ENCODE assay signal across 22 cellular contexts in the genomic region with DNA sequence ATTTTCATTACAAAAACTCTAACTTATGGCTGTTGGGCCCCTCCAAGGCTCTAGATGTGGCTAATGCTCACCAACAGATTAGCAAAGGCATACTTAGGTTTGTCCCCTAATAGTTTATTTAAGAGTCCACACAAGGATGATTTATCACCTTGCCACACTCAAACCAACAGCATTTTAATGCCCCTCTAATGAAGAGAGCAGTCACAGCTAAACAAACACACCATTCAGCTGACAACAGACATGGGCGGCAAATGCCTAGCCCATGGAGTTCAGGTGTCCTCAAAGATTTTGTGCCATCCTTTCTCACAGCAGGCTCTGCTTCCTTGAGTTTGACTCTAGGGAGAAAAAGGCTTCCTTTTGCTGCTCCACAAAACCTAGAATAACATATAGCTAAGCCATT.
"Had no signal": no experiment of that assay in that cellular context is flagged by ENCODE, and none has a peak within 500 bp of the region (broad histone marks: within the 10 kb centered on the region; RNA-seq: fewer than 3 reads in every experiment).

No MANE protein-coding gene starts in this region.

- H3K9me3 ChIP-seq: colonic mucosa, psoas muscle, right lobe of liver, spleen, testis, tibial nerve had no signal

- H2AFZ ChIP-seq: hepatocyte had no signal

- H3K27me3 ChIP-seq: colonic mucosa, foreskin keratinocyte, hepatocyte, right lobe of liver, spleen, testis had no signal

- H3K4me1 ChIP-seq: colonic mucosa, foreskin keratinocyte, psoas muscle, right lobe of liver, spleen, testis, tibial nerve had no signal

- H3K27ac ChIP-seq: colonic mucosa, foreskin keratinocyte, hepatocyte, psoas muscle, right lobe of liver, spleen, testis, tibial nerve had no signal

- H3K4me3 ChIP-seq: colonic mucosa, hepatocyte, lung, psoas muscle, right lobe of liver, spleen, testis, tibial nerve had no signal

- H3K4me2 ChIP-seq: hepatocyte had no signal

- ATAC-seq: foreskin keratinocyte; left cardiac atrium; left ventricle myocardium superior; psoas muscle; right lobe of liver; stimulated activated memory B cell treated with anti-CD40 and anti-IgM and Interleukin-4, amounts not matched to agents 10 μg/mL and 1 μg/mL and 100 μg/mL, for 72 hours; stimulated activated naive CD8-positive, alpha-beta T cell treated with anti-CD3 and anti-CD28 coated beads, Interleukin-15, amount 100 ng/mL, for 72 hours had no signal

- H3K36me3 ChIP-seq: colonic mucosa, right lobe of liver, spleen, tibial nerve had no signal

- DNase-seq: colonic mucosa; dermis blood vessel endothelial cell; foreskin keratinocyte; kidney; left cardiac atrium; left ventricle myocardium superior; mesenchymal stem cell; midbrain; naive B cell; psoas muscle; retina; right lobe of liver; spleen; stimulated activated CD4-positive, alpha-beta T cell treated with anti-CD3 and anti-CD28 coated beads, Interleukin-15, amount 100 ng/mL, for 24 hours; stimulated activated CD4-positive, alpha-beta T cell treated with anti-CD3 and anti-CD28 coated beads, Interleukin-1b, Interleukin-23, amount 100 ng/mL, for 48 hours; stimulated activated CD4-positive, alpha-beta T cell treated with anti-CD3 and anti-CD28 coated beads, Interleukin-4, amount 100 ng/mL, for 24 hours; stimulated activated naive CD8-positive, alpha-beta T cell treated with anti-CD3 and anti-CD28 coated beads, Interleukin-15, amount 100 ng/mL, for 72 hours; testis had no signal

- H3K79me2 ChIP-seq: hepatocyte had no signal
